22 cellular contexts compared by ENCODE assay signal in genomic region chr2:43292297-43292696, GRCh38.
"Had no signal": no experiment of that assay in that cellular context is flagged by ENCODE, and none has a peak within 500 bp of the region (broad histone marks: within the 10 kb centered on the region; RNA-seq: fewer than 3 reads in every experiment).

No MANE protein-coding gene starts in this region.

- FAIRE-seq: endothelial cell of umbilical vein, kidney had no signal

- H3K9me3 Mint-ChIP-seq: effector memory CD8-positive, alpha-beta T cell had no signal

- DNase-seq: activated CD4-positive, CD25-positive, alpha-beta regulatory T cell treated with anti-CD3 and anti-CD28 coated beads, Interleukin-2, amount 50 U/mL, for 72 hours; activated effector memory CD4-positive, alpha-beta T cell treated with anti-CD3 and anti-CD28 coated beads, Interleukin-2, amount 50 U/mL, for 16 hours; activated naive CD4-positive, alpha-beta T cell treated with anti-CD3 and anti-CD28 coated beads, Interleukin-2, amount 10 ng/mL, durations not matched to agents 7 days and 5 days; anterior cingulate cortex; brain microvascular endothelial cell; caudate nucleus; effector memory CD8-positive, alpha-beta T cell; foreskin melanocyte; kidney; naive thymus-derived CD4-positive, alpha-beta T cell; posterior cingulate gyrus; stimulated activated CD4-positive, alpha-beta T cell treated with anti-CD3 and anti-CD28 coated beads, Interleukin-15, amount 100 ng/mL, for 24 hours; stimulated activated naive B cell treated with anti-CD40 and anti-IgM and Interleukin-4, amounts not matched to agents 10 μg/mL and 1 μg/mL and 100 μg/mL, for 72 hours; upper lobe of right lung had no signal

- H3K4me3 ChIP-seq: lung, neural progenitor cell, smooth muscle cell, thoracic aorta, upper lobe of right lung had no signal

- H3K4me1 ChIP-seq: neural progenitor cell had no signal

- ATAC-seq: effector memory CD8-positive, alpha-beta T cell; esophagus mucosa; naive thymus-derived CD4-positive, alpha-beta T cell; sciatic nerve; stimulated activated naive B cell treated with anti-CD40 and anti-IgM and Interleukin-4, amounts not matched to agents 10 μg/mL and 1 μg/mL and 100 μg/mL, for 72 hours; upper lobe of right lung had no signal

- H2AFZ ChIP-seq: neural progenitor cell had no signal

- H3K27me3 Mint-ChIP-seq: activated naive CD4-positive, alpha-beta T cell treated with anti-CD3 and anti-CD28 coated beads, Interleukin-2, amount 10 ng/mL, durations not matched to agents 7 days and 5 days; effector memory CD8-positive, alpha-beta T cell; naive thymus-derived CD4-positive, alpha-beta T cell; stimulated activated naive B cell treated with anti-CD40 and anti-IgM and Interleukin-4, amounts not matched to agents 10 μg/mL and 1 μg/mL and 100 μg/mL, for 72 hours had no signal

- H3K27me3 ChIP-seq: brain microvascular endothelial cell, neural progenitor cell, upper lobe of right lung had no signal

- H3K27ac Mint-ChIP-seq: activated naive CD4-positive, alpha-beta T cell treated with anti-CD3 and anti-CD28 coated beads, Interleukin-2, amount 10 ng/mL, durations not matched to agents 7 days and 5 days; effector memory CD8-positive, alpha-beta T cell; neural progenitor cell; stimulated activated naive B cell treated with anti-CD40 and anti-IgM and Interleukin-4, amounts not matched to agents 10 μg/mL and 1 μg/mL and 100 μg/mL, for 72 hours had no signal

- H3K4me2 ChIP-seq: neural progenitor cell had no signal

- H3K4me3 Mint-ChIP-seq: activated naive CD4-positive, alpha-beta T cell treated with anti-CD3 and anti-CD28 coated beads, Interleukin-2, amount 10 ng/mL, durations not matched to agents 7 days and 5 days; effector memory CD8-positive, alpha-beta T cell; naive thymus-derived CD4-positive, alpha-beta T cell; neural progenitor cell; stimulated activated naive B cell treated with anti-CD40 and anti-IgM and Interleukin-4, amounts not matched to agents 10 μg/mL and 1 μg/mL and 100 μg/mL, for 72 hours had no signal

- H3K9ac ChIP-seq: neural progenitor cell had no signal

- H3K36me3 ChIP-seq: brain microvascular endothelial cell, neural progenitor cell, thoracic aorta, upper lobe of right lung had no signal

- H3K9me3 ChIP-seq: thoracic aorta, upper lobe of right lung had no signal

- H3K27ac ChIP-seq: brain microvascular endothelial cell, neural progenitor cell, upper lobe of right lung, VCaP had no signal
